ENCODE assay signal across 1 cellular context in genomic region chr6:11537229-11538048, GRCh38.
A peak's percentile ranks its signal among the peaks of the same experiment; 100 is the strongest.
TF ChIP-seq lines count a peak whose summit lies in the region.

A gene with protein sequence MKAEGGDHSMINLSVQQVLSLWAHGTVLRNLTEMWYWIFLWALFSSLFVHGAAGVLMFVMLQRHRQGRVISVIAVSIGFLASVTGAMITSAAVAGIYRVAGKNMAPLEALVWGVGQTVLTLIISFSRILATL (plus strand): TSS chr6:11537749. CDS start chr6:11538278, 529 bp downstream.

TF ChIP-seq in HepG2, 621 proteins besides CTCF, POLR2A, EP300 and RAD21 (continued from another document and continues in another):
- TF ChIP-seq KIAA2018 (CRISPR knock-in tag; IDR thresholded peaks at IDR 0.05; ENCODE audit: borderline replicate concordance) (no peak), NR2C2 (CRISPR knock-in tag; IDR thresholded peaks at IDR 0.05; ENCODE audit: borderline replicate concordance) (peak; percentile 55), PRDM4 (CRISPR knock-in tag; IDR thresholded peaks at IDR 0.05; ENCODE audit: borderline replicate concordance) (no peak), GATAD2A (CRISPR knock-in tag; IDR thresholded peaks at IDR 0.05) (peak; percentile 76; the same call in 1 of the 2 replicates), THRA (CRISPR knock-in tag; IDR thresholded peaks at IDR 0.05; ENCODE audit: borderline replicate concordance) (0 out of 2 replicates have a peak, but pooled peaks have one; percentile 50), CBX5 (CRISPR knock-in tag; IDR thresholded peaks at IDR 0.05; ENCODE audit: borderline replicate concordance) (peak; percentile 77; the same call in 1 of the 2 replicates), ELF1 (CRISPR knock-in tag; IDR thresholded peaks at IDR 0.05) (no peak; the same call in 1 of the 2 replicates), ZFP36L1 (CRISPR knock-in tag; IDR thresholded peaks at IDR 0.05) (peak; percentile 3; the same call in 1 of the 2 replicates), FOXA1 (IDR thresholded peaks at IDR 0.05) (no peak), FOXA1 (CRISPR knock-in tag; IDR thresholded peaks at IDR 0.05) (no peak), ZNF10 (CRISPR knock-in tag; IDR thresholded peaks at IDR 0.05; ENCODE audit: borderline replicate concordance, low read depth) (no peak), HDAC6 (IDR thresholded peaks at IDR 0.05; ENCODE audit: low read depth, low read length) (no peak), KLF13 (CRISPR knock-in tag; IDR thresholded peaks at IDR 0.05) (no peak), XRCC5 (optimal IDR thresholded peaks at IDR 0.05; ENCODE audit: low read length) (peak; percentile 40), DPF2 (CRISPR knock-in tag; IDR thresholded peaks at IDR 0.05; ENCODE audit: borderline replicate concordance, low read depth) (no peak), ZNF121 (CRISPR knock-in tag; IDR thresholded peaks at IDR 0.05) (no peak), YY1 (IDR thresholded peaks at IDR 0.05; ENCODE audit: insufficient read depth, insufficient replicate concordance, low read depth, low read length) (no peak), GTF3A (CRISPR knock-in tag; conservative IDR thresholded peaks at IDR 0.05) (0 out of 2 replicates have a peak, but pooled peaks have one; percentile 78), ZNF558 (CRISPR knock-in tag; IDR thresholded peaks at IDR 0.05; ENCODE audit: borderline replicate concordance) (peak; percentile 38; the same call in 1 of the 2 replicates), TBP (CRISPR knock-in tag; IDR thresholded peaks at IDR 0.05) (no peak), ZSCAN25 (CRISPR knock-in tag; IDR thresholded peaks at IDR 0.05) (peak; percentile 47; the same call in 1 of the 2 replicates), DDIT3 (CRISPR knock-in tag; IDR thresholded peaks at IDR 0.05) (no peak), NKX3-1 (CRISPR knock-in tag; IDR thresholded peaks at IDR 0.05) (peak; percentile 61; the same call in 1 of the 2 replicates), GATA4 (IDR thresholded peaks at IDR 0.05; ENCODE audit: borderline replicate concordance, low read depth) (no peak), RCOR2 (CRISPR knock-in tag; IDR thresholded peaks at IDR 0.05) (no peak; the same call in 1 of the 2 replicates), ZNF260 (CRISPR knock-in tag; IDR thresholded peaks at IDR 0.05; ENCODE audit: borderline replicate concordance, low read depth) (no peak), PAX8 (CRISPR knock-in tag; IDR thresholded peaks at IDR 0.05; ENCODE audit: borderline replicate concordance) (no peak; the same call in 1 of the 2 replicates), MZF1 (CRISPR knock-in tag; IDR thresholded peaks at IDR 0.05; ENCODE audit: borderline replicate concordance) (no peak), SIN3B (IDR thresholded peaks at IDR 0.05; ENCODE audit: low read length) (no peak)
- TF ChIP-seq, protein P1, sequence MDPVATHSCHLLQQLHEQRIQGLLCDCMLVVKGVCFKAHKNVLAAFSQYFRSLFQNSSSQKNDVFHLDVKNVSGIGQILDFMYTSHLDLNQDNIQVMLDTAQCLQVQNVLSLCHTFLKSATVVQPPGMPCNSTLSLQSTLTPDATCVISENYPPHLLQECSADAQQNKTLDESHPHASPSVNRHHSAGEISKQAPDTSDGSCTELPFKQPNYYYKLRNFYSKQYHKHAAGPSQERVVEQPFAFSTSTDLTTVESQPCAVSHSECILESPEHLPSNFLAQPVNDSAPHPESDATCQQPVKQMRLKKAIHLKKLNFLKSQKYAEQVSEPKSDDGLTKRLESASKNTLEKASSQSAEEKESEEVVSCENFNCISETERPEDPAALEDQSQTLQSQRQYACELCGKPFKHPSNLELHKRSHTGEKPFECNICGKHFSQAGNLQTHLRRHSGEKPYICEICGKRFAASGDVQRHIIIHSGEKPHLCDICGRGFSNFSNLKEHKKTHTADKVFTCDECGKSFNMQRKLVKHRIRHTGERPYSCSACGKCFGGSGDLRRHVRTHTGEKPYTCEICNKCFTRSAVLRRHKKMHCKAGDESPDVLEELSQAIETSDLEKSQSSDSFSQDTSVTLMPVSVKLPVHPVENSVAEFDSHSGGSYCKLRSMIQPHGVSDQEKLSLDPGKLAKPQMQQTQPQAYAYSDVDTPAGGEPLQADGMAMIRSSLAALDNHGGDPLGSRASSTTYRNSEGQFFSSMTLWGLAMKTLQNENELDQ (CRISPR knock-in tag; IDR thresholded peaks at IDR 0.05; ENCODE audit: borderline replicate concordance) = no peak
- TF ChIP-seq, protein P2, sequence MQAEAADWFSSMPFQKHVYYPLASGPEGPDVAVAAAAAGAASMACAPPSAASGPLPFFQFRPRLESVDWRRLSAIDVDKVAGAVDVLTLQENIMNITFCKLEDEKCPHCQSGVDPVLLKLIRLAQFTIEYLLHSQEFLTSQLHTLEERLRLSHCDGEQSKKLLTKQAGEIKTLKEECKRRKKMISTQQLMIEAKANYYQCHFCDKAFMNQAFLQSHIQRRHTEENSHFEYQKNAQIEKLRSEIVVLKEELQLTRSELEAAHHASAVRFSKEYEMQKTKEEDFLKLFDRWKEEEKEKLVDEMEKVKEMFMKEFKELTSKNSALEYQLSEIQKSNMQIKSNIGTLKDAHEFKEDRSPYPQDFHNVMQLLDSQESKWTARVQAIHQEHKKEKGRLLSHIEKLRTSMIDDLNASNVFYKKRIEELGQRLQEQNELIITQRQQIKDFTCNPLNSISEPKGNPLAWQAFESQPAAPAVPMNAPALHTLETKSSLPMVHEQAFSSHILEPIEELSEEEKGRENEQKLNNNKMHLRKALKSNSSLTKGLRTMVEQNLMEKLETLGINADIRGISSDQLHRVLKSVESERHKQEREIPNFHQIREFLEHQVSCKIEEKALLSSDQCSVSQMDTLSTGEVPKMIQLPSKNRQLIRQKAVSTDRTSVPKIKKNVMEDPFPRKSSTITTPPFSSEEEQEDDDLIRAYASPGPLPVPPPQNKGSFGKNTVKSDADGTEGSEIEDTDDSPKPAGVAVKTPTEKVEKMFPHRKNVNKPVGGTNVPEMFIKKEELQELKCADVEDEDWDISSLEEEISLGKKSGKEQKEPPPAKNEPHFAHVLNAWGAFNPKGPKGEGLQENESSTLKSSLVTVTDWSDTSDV (CRISPR knock-in tag; IDR thresholded peaks at IDR 0.05) = no peak
- TF ChIP-seq, protein P3, sequence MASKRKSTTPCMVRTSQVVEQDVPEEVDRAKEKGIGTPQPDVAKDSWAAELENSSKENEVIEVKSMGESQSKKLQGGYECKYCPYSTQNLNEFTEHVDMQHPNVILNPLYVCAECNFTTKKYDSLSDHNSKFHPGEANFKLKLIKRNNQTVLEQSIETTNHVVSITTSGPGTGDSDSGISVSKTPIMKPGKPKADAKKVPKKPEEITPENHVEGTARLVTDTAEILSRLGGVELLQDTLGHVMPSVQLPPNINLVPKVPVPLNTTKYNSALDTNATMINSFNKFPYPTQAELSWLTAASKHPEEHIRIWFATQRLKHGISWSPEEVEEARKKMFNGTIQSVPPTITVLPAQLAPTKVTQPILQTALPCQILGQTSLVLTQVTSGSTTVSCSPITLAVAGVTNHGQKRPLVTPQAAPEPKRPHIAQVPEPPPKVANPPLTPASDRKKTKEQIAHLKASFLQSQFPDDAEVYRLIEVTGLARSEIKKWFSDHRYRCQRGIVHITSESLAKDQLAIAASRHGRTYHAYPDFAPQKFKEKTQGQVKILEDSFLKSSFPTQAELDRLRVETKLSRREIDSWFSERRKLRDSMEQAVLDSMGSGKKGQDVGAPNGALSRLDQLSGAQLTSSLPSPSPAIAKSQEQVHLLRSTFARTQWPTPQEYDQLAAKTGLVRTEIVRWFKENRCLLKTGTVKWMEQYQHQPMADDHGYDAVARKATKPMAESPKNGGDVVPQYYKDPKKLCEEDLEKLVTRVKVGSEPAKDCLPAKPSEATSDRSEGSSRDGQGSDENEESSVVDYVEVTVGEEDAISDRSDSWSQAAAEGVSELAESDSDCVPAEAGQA (IDR thresholded peaks at IDR 0.05; ENCODE audit: low read depth) = peak; percentile 66
- TF ChIP-seq, protein P3 (CRISPR knock-in tag; IDR thresholded peaks at IDR 0.05; ENCODE audit: borderline replicate concordance) = no peak; the same call in 1 of the 2 replicates
